Comparison of ENCODE assay signal across 5 cellular contexts in the genomic region with DNA sequence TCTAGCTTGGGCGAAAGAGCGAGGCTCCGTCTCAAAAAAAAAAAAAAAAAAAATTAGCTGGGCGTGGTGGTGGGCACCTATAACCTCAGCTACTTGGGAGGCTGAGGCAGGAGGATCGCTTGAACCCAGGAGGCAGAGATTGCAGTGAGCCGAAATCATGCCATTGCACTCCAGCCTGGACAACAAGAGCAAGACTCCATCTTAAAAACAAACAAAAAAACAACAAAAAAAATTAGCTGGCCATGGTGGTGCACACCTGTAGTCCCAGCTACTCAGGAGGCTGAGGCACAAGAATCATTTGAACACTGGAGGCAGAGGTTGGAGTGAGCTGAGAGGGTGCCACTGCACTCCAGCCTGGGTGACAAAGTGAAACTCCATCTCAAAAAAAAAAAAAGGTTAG. TPM values are rescaled to one million over a fixed set of nuclear protein-coding genes. Genes with fewer than 3 reads are reported as not detected.
"Had no signal": no experiment of that assay in that cellular context is flagged by ENCODE, and none has a peak within 500 bp of the region (broad histone marks: within the 10 kb centered on the region; RNA-seq: fewer than 3 reads in every experiment).

No MANE protein-coding gene starts in this region.

RNA-seq across cellular contexts. Expression of gene VWA1, which starts 6.5 kb away (rescaled TPM):
- total RNA-seq: naive thymus-derived CD8-positive, alpha-beta T cell had no signal
- polyA plus RNA-seq: naive thymus-derived CD8-positive, alpha-beta T cell had no signal

RNA-seq across cellular contexts. Expression of gene ANKRD65, which starts 7.9 kb away (rescaled TPM):
- total RNA-seq: myocyte; naive thymus-derived CD8-positive, alpha-beta T cell had no signal
- polyA plus RNA-seq: naive thymus-derived CD8-positive, alpha-beta T cell; neural cell had no signal

RNA-seq across cellular contexts. Expression of gene ATAD3C, which starts 20.5 kb away (rescaled TPM):
- total RNA-seq: cerebellum, frontal cortex, myocyte had no signal
- polyA plus RNA-seq: neural cell had no signal
